Comparison of ENCODE assay signal across 12 cellular contexts in the genomic region with DNA sequence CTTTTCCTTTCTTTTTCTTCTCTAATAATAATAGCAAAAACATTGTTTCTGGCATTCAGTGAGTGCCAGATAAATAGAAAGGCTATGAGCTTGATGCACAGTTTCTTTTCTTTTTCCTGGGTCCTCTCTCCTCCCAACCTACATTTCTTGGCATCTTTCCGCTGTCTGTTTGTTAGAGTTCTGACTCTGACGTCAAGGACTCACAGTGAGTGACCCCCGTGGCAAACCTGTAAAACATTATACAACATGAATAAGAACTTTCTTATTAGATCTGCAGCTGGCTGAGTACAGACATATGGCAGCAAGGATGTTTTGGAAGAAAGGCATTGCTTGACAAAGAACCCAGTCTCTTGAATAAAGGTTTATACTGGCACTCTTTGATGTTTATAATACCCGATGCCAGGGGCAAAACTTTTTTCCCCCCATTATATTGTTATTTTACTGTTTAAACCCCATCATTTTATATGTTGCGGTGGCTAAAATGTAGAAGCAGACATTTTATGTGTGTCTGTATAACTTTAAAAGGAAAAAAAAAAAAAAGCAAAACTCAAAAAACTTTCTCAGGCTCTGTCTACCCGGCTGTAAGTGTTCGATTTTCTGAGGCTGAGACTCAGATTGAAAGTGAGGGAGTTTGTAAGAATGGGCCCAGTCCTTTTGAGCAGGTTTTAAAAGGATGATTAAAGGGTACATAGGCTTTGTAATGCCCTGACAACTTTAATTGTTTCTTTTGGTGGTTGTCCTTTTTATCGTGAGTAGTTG.
DNase-seq lines count a peak whose midpoint lies in the region; ATAC-seq, FAIRE-seq and TF ChIP-seq lines count a peak whose summit lies in the region.
"Had no signal": no experiment of that assay in that cellular context is flagged by ENCODE, and none has a peak within 500 bp of the region (broad histone marks: within the 10 kb centered on the region; RNA-seq: fewer than 3 reads in every experiment).

No MANE protein-coding gene starts in this region.

- peak; percentile 23 to 55; a peak in 2 of 5 replicates for TF ChIP-seq RAD21 in A549 (conservative IDR thresholded peaks at IDR 0.05 in 1 of 2, IDR thresholded peaks at IDR 0.05 in 1 of 2)

- H3K27ac ChIP-seq in A549 (peak overlapping the region; percentile 87 to 95), astrocyte (ENCODE audit: low read depth, low read length) (peak overlapping the region; percentile 8)
- H3K27ac ChIP-seq: spleen, upper lobe of right lung had no signal

- no peaks in the 10 kb centered on the region for H3K36me3 Mint-ChIP-seq in astrocyte (ENCODE audit: low read depth, unreplicated experiment)

- ATAC-seq in A549 (peak; percentile 92 to 93), GM19397 (IDR thresholded peaks at IDR 0.05; ENCODE audit: unreplicated experiment) (no peak)
- ATAC-seq: upper lobe of right lung had no signal

- peak; percentile 88 to 94; a peak in 3 of 5 replicates for TF ChIP-seq EP300 in A549 (IDR thresholded peaks at IDR 0.05)

- H3K4me3 ChIP-seq in A549 (peak overlapping the region; percentile 30; the same call in 2 of the 3 replicates), astrocyte (ENCODE audit: insufficient read depth, low read depth, low read length) (peak overlapping the region; percentile 12), fibroblast of villous mesenchyme (ENCODE audit: low read depth, low read length) (no peak overlapping the region), neuron (ENCODE audit: low read length) (no peak overlapping the region)
- H3K4me3 ChIP-seq: spleen, upper lobe of right lung had no signal

- WGBS in A549 (ENCODE audit: missing lambda C conversion rate) = 1% methylated on average over 8 of the region's 8 CpGs

- H3K4me3 Mint-ChIP-seq in astrocyte (ENCODE audit: unreplicated experiment) = no peak overlapping the region
- H3K4me3 Mint-ChIP-seq: activated B cell treated with CpG ODN at 0.5 μM for 24 hours had no signal

- H3K27me3 ChIP-seq in astrocyte (ENCODE audit: insufficient read depth, low read length) (no peaks in the 10 kb centered on the region), neuron (ENCODE audit: insufficient read depth, low read length) (no peaks in the 10 kb centered on the region)
- H3K27me3 ChIP-seq: spleen, upper lobe of right lung had no signal

- DNase-seq in A549 (ENCODE audit: low read depth in 1 of 2, low spot score in 1 of 2) = peak; percentile 78 to 96
- peak; percentile 80 for DNase-seq in astrocyte (ENCODE audit: low read depth)
- peak; percentile 74 for DNase-seq in fibroblast of villous mesenchyme (ENCODE audit: low read depth)
- no peak for DNase-seq in AG20443 (ENCODE audit: low spot score)
- DNase-seq in GM10248 (ENCODE audit: extremely low spot score) = no peak
- no peak for DNase-seq in Kasumi-1 (lab: John Stamatoyannopoulos, UW)
- DNase-seq: activated B cell treated with CpG ODN at 0.5 μM for 24 hours, NCI-H2171 treated with DMSO at 0.1 percent for 48 hours, spleen, upper lobe of right lung had no signal

- H3K4me1 ChIP-seq in A549 (peaks cover 61% of the 10 kb centered on the region), astrocyte (ENCODE audit: insufficient read depth, low read length) (peaks cover 10% of the 10 kb centered on the region), neuron (ENCODE audit: insufficient read depth, low read length) (peaks cover 11% of the 10 kb centered on the region)
- H3K4me1 ChIP-seq: spleen, upper lobe of right lung had no signal

- H3K27me3 Mint-ChIP-seq in astrocyte (ENCODE audit: low read depth, unreplicated experiment) = no peaks in the 10 kb centered on the region
- H3K27me3 Mint-ChIP-seq: activated B cell treated with CpG ODN at 0.5 μM for 24 hours had no signal

- H3K27ac Mint-ChIP-seq in astrocyte (ENCODE audit: unreplicated experiment) = no peak overlapping the region
- H3K27ac Mint-ChIP-seq: activated B cell treated with CpG ODN at 0.5 μM for 24 hours had no signal

- H3K9me3 Mint-ChIP-seq in astrocyte (ENCODE audit: unreplicated experiment) = no peaks in the 10 kb centered on the region
- H3K9me3 Mint-ChIP-seq: activated B cell treated with CpG ODN at 0.5 μM for 24 hours had no signal

- no peaks in the 10 kb centered on the region for H3K4me1 Mint-ChIP-seq in astrocyte (ENCODE audit: low read depth, unreplicated experiment)
- H3K4me1 Mint-ChIP-seq: activated B cell treated with CpG ODN at 0.5 μM for 24 hours had no signal

- TF ChIP-seq POLR2A in A549 (IDR thresholded peaks at IDR 0.05; ENCODE audit: low read length) = no peak

- CTCF ChIA-PET in A549 (lab: Yijun Ruan, JAX) = interaction anchor here (0.6 kb wide), 1 partner anchor 1853 kb away, joined by 3 read pairs; no protein-coding TSS in a partner anchor
- CTCF ChIA-PET in GM10248 (lab: Yijun Ruan, JAX) = interaction anchor here (0.9 to 1.1 kb wide), 2 partner anchors 9 to 16 kb away, joined by 3 read pairs; no protein-coding TSS in a partner anchor

- H2AFZ ChIP-seq in astrocyte (ENCODE audit: low read depth, low read length) (no peak overlapping the region), neuron (ENCODE audit: low read depth, low read length) (peak overlapping the region; percentile 85)

- TF ChIP-seq CTCF in A549 (IDR thresholded peaks at IDR 0.05) = no peak
- no peak for TF ChIP-seq CTCF in astrocyte (IDR thresholded peaks at IDR 0.05; ENCODE audit: insufficient read depth, low read depth, low read length)
- TF ChIP-seq CTCF in fibroblast of villous mesenchyme (IDR thresholded peaks at IDR 0.05; ENCODE audit: insufficient read depth, low read depth, low read length) = no peak
- no peak for TF ChIP-seq CTCF in GM10248 (IDR thresholded peaks at IDR 0.05; ENCODE audit: control extremely low read depth, extremely low read depth, low read depth, missing control alignments)

- H4K20me1 ChIP-seq in astrocyte (ENCODE audit: insufficient read depth, low read length) = no peaks in the 10 kb centered on the region

- peaks cover 6% of the 10 kb centered on the region; the same call in 1 of the 3 replicates for H3K9me3 ChIP-seq in A549
- no peaks in the 10 kb centered on the region for H3K9me3 ChIP-seq in astrocyte (ENCODE audit: insufficient read depth, low read depth, low read length)
- no peaks in the 10 kb centered on the region for H3K9me3 ChIP-seq in neuron (ENCODE audit: low read length)
- H3K9me3 ChIP-seq: spleen, upper lobe of right lung had no signal

- H3K4me2 ChIP-seq in A549 = peak overlapping the region; percentile 82
- H3K4me2 ChIP-seq in astrocyte (ENCODE audit: low read length) = peak overlapping the region; percentile 64

- POLR2A ChIA-PET in A549 (lab: Yijun Ruan, JAX) = no interaction called here
- POLR2A ChIA-PET in GM10248 (lab: Yijun Ruan, JAX) = no interaction called here

- FAIRE-seq in A549 (lab: Jason Lieb, UNC) (peak; percentile 77), astrocyte (lab: Jason Lieb, UNC) (no peak)

- no peaks in the 10 kb centered on the region for H3K79me2 ChIP-seq in astrocyte (ENCODE audit: insufficient read depth, low read length)

- H3K36me3 ChIP-seq in astrocyte (ENCODE audit: insufficient read depth, low read length) = no peaks in the 10 kb centered on the region
- H3K36me3 ChIP-seq in neuron (ENCODE audit: insufficient read depth, low read length) = no peaks in the 10 kb centered on the region
- H3K36me3 ChIP-seq: spleen, upper lobe of right lung had no signal

- H3K9ac ChIP-seq in astrocyte (ENCODE audit: low read length) = peak overlapping the region; percentile 47

TF ChIP-seq in A549, 52 proteins besides CTCF, POLR2A, EP300 and RAD21 (continues in another document):
- TF ChIP-seq, protein P1, sequence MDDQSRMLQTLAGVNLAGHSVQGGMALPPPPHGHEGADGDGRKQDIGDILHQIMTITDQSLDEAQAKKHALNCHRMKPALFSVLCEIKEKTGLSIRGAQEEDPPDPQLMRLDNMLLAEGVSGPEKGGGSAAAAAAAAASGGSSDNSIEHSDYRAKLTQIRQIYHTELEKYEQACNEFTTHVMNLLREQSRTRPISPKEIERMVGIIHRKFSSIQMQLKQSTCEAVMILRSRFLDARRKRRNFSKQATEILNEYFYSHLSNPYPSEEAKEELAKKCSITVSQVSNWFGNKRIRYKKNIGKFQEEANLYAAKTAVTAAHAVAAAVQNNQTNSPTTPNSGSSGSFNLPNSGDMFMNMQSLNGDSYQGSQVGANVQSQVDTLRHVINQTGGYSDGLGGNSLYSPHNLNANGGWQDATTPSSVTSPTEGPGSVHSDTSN (IDR thresholded peaks at IDR 0.05) = peak; percentile 55; the same call in 1 of the 2 replicates
- peak; percentile 30; the same call in 1 of the 2 replicates for TF ChIP-seq ZSCAN20 (CRISPR knock-in tag; IDR thresholded peaks at IDR 0.05)
- TF ChIP-seq, protein P2, sequence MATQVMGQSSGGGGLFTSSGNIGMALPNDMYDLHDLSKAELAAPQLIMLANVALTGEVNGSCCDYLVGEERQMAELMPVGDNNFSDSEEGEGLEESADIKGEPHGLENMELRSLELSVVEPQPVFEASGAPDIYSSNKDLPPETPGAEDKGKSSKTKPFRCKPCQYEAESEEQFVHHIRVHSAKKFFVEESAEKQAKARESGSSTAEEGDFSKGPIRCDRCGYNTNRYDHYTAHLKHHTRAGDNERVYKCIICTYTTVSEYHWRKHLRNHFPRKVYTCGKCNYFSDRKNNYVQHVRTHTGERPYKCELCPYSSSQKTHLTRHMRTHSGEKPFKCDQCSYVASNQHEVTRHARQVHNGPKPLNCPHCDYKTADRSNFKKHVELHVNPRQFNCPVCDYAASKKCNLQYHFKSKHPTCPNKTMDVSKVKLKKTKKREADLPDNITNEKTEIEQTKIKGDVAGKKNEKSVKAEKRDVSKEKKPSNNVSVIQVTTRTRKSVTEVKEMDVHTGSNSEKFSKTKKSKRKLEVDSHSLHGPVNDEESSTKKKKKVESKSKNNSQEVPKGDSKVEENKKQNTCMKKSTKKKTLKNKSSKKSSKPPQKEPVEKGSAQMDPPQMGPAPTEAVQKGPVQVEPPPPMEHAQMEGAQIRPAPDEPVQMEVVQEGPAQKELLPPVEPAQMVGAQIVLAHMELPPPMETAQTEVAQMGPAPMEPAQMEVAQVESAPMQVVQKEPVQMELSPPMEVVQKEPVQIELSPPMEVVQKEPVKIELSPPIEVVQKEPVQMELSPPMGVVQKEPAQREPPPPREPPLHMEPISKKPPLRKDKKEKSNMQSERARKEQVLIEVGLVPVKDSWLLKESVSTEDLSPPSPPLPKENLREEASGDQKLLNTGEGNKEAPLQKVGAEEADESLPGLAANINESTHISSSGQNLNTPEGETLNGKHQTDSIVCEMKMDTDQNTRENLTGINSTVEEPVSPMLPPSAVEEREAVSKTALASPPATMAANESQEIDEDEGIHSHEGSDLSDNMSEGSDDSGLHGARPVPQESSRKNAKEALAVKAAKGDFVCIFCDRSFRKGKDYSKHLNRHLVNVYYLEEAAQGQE (IDR thresholded peaks at IDR 0.05) = no peak
- TF ChIP-seq SMC3 (IDR thresholded peaks at IDR 0.05) = peak; percentile 32
- TF ChIP-seq NR3C1 (IDR thresholded peaks at IDR 0.05) = no peak
- no peak for TF ChIP-seq HEYL (CRISPR knock-in tag; IDR thresholded peaks at IDR 0.05)
- no peak for TF ChIP-seq FOSB (CRISPR knock-in tag; IDR thresholded peaks at IDR 0.05)
- 0 out of 2 replicates have a peak, but pooled peaks have one; percentile 1 for TF ChIP-seq HOXB13 (CRISPR knock-in tag; IDR thresholded peaks at IDR 0.05; ENCODE audit: low read depth)

Comparison
In these comparisons a context has a peak if more than half of its experiments do, and no peak if none do; other contexts are left out.
1. DNase-seq: peak in A549 (2 of 2), astrocyte (single experiment) and fibroblast of villous mesenchyme (single experiment); none in AG20443 (single experiment), GM10248 (single experiment) and Kasumi-1 (0 of 2).
2. H3K4me3 ChIP-seq: peak in A549 (single experiment) and astrocyte (single experiment); none in fibroblast of villous mesenchyme (single experiment) and neuron (single experiment).